8 cellular contexts compared by ENCODE assay signal in genomic region chr5:134555889-134556311, GRCh38. TPM values are rescaled to one million over a fixed set of nuclear protein-coding genes. Genes with fewer than 3 reads are reported as not detected.
DNase-seq lines count a peak whose midpoint lies in the region; ATAC-seq and TF ChIP-seq lines count a peak whose summit lies in the region.

No MANE protein-coding gene starts in this region.

- DNase-seq in CD1c-positive myeloid dendritic cell (ENCODE audit: extremely low spot score) (peak; percentile 61), activated T-cell treated with anti-CD3 and anti-CD28 coated beads for 24 hours (ENCODE audit: low read depth) (peak; percentile 70), esophagus squamous epithelium (lab: John Stamatoyannopoulos, UW) (no peak), osteocyte (ENCODE audit: extremely low spot score, unreplicated experiment) (peak; percentile 92), tibial nerve (ENCODE audit: low spot score in 2 of 2) (peak in 1 of 2 donors; percentile 23)

- H3K79me2 ChIP-seq in OCI-LY3 (ENCODE audit: low read length) = peaks cover 38% of the 10 kb centered on the region

- peak overlapping the region; percentile 97 for H3K9ac ChIP-seq in OCI-LY3 (ENCODE audit: low read length)

- no peak overlapping the region for H2AFZ ChIP-seq in OCI-LY3 (ENCODE audit: low read depth, low read length)

- H3K9me3 ChIP-seq in OCI-LY3 (ENCODE audit: insufficient read depth, low read length) (no peaks in the 10 kb centered on the region), esophagus squamous epithelium (no peaks in the 10 kb centered on the region), tibial nerve (no peaks in the 10 kb centered on the region)

- no peak overlapping the region for H3K4me3 Mint-ChIP-seq in osteocyte (ENCODE audit: unreplicated experiment)

- TF ChIP-seq EP300 in tibial nerve (IDR thresholded peaks at IDR 0.05) = peak in 1 of 2 donors; percentile 39

- H3K4me1 ChIP-seq in OCI-LY3 (ENCODE audit: low read length) = peaks cover 60% of the 10 kb centered on the region
- peaks cover 19 to 41% (median 37%) of the 10 kb centered on the region in 3 donors for H3K4me1 ChIP-seq in esophagus squamous epithelium
- peaks cover 4 to 50% (median 27%) of the 10 kb centered on the region in 4 donors for H3K4me1 ChIP-seq in tibial nerve

- TF ChIP-seq CTCF in OCI-LY3 (IDR thresholded peaks at IDR 0.05; ENCODE audit: low read depth, low read length) = no peak
- TF ChIP-seq CTCF in esophagus squamous epithelium (IDR thresholded peaks at IDR 0.05) = no peak
- TF ChIP-seq CTCF in osteocyte (IDR thresholded peaks at IDR 0.05) = no peak
- peak in 1 of 5 experiments; percentile 12 for TF ChIP-seq CTCF in tibial nerve (IDR thresholded peaks at IDR 0.05)

- peaks cover 38% of the 10 kb centered on the region for H3K4me1 Mint-ChIP-seq in osteocyte (ENCODE audit: unreplicated experiment)

- intact Hi-C loops in esophagus squamous epithelium (cut with DNase I) = no loop called here

- no peaks in the 10 kb centered on the region for H3K27me3 ChIP-seq in OCI-LY3 (ENCODE audit: low read depth, low read length)
- H3K27me3 ChIP-seq in esophagus squamous epithelium = no peaks in the 10 kb centered on the region
- H3K27me3 ChIP-seq in tibial nerve = no peaks in the 10 kb centered on the region

- H3K27ac Mint-ChIP-seq in osteocyte (ENCODE audit: unreplicated experiment) = peak overlapping the region; percentile 92

- TF ChIP-seq POLR2A in esophagus squamous epithelium (IDR thresholded peaks at IDR 0.05) (no peak), tibial nerve (IDR thresholded peaks at IDR 0.05) (no peak)

- WGBS in esophagus squamous epithelium, 2 donors = 19 to 26% methylated on average over 6 to 8 of the region's 11 CpGs
- 24 to 33% methylated on average over 11 of the region's 11 CpGs for WGBS in tibial nerve, 2 donors

- H3K36me3 ChIP-seq in OCI-LY3 (replicated peaks; ENCODE audit: low read depth, low read length) (peaks cover 49% of the 10 kb centered on the region), esophagus squamous epithelium (peaks cover 12 to 68% (median 18%) of the 10 kb centered on the region in 3 donors), tibial nerve (peaks cover 0 to 62% (median 16%) of the 10 kb centered on the region in 3 donors)

- H3K4me3 ChIP-seq in OCI-LY3 (ENCODE audit: low read length) (peak overlapping the region; percentile 62), esophagus squamous epithelium (no peak overlapping the region), tibial nerve (no peak overlapping the region)

- no peaks in the 10 kb centered on the region for H4K20me1 ChIP-seq in OCI-LY3 (ENCODE audit: insufficient read depth, low read length)

- peak overlapping the region; percentile 100 for H3K27ac ChIP-seq in OCI-LY3 (ENCODE audit: low read length)
- H3K27ac ChIP-seq in esophagus squamous epithelium = peak overlapping the region; percentile 9 to 85 (median 66)
- H3K27ac ChIP-seq in tibial nerve = peak overlapping the region in 3 of 4 donors; percentile 78 to 92 (median 84)

- peak; percentile 35 for ATAC-seq in GM21723 (IDR thresholded peaks at IDR 0.05; ENCODE audit: unreplicated experiment)
- no peak for ATAC-seq in HG02571 (IDR thresholded peaks at IDR 0.05; ENCODE audit: unreplicated experiment)

- no peaks in the 10 kb centered on the region for H3K27me3 Mint-ChIP-seq in osteocyte (ENCODE audit: unreplicated experiment)

- H3K9me3 Mint-ChIP-seq in osteocyte (ENCODE audit: unreplicated experiment) = no peaks in the 10 kb centered on the region

- H3K36me3 Mint-ChIP-seq in osteocyte (ENCODE audit: unreplicated experiment) = peaks cover 4% of the 10 kb centered on the region

- H3K4me2 ChIP-seq in OCI-LY3 (ENCODE audit: low read length) = peak overlapping the region; percentile 78

RNA-seq across cellular contexts. Expression of gene JADE2, which starts 30.4 kb away (rescaled TPM):
- total RNA-seq in esophagus squamous epithelium = 10 to 100 TPM in 3 of 4 donors, 1 to 10 TPM in 1; 9.1 to 32.8 (median 14.9) TPM
- total RNA-seq in osteocyte = 26.6 and 32.4 TPM in 2 replicates
- 10 to 100 TPM; 58.8 to 90.6 (median 73.9) TPM for total RNA-seq in tibial nerve
